Comparison of ENCODE assay signal across 7 cellular contexts in genomic region chr22:31248138-31248745, GRCh38. TPM values are rescaled to one million over a fixed set of nuclear protein-coding genes. Genes with fewer than 3 reads are reported as not detected.
DNase-seq lines count a peak whose midpoint lies in the region; ATAC-seq, FAIRE-seq and TF ChIP-seq lines count a peak whose summit lies in the region.

No MANE protein-coding gene starts in this region.

- H3K79me2 ChIP-seq in astrocyte (ENCODE audit: insufficient read depth, low read length), result peaks cover 49% of the 10 kb centered on the region

- TF ChIP-seq CTCF in astrocyte (IDR thresholded peaks at IDR 0.05; ENCODE audit: insufficient read depth, low read depth, low read length) (no peak), prostate gland (IDR thresholded peaks at IDR 0.05) (peak in 1 of 4 experiments; percentile 10), upper lobe of left lung (IDR thresholded peaks at IDR 0.05) (peak in 1 of 6 experiments; percentile 7)

- H3K4me3 ChIP-seq in astrocyte (ENCODE audit: insufficient read depth, low read depth, low read length), result peak overlapping the region; percentile 73
- peak overlapping the region; percentile 58 to 59 for H3K4me3 ChIP-seq in prostate gland
- H3K4me3 ChIP-seq in upper lobe of left lung, result peak overlapping the region; percentile 1 to 56 (median 46)

- H3K27ac ChIP-seq in astrocyte (ENCODE audit: low read depth, low read length), result peak overlapping the region; percentile 64
- peak overlapping the region; percentile 86 to 88 for H3K27ac ChIP-seq in prostate gland
- peak overlapping the region; percentile 32 to 76 (median 75) for H3K27ac ChIP-seq in upper lobe of left lung

- H3K4me2 ChIP-seq in astrocyte (ENCODE audit: low read length), result peak overlapping the region; percentile 96

- intact Hi-C loops in left ventricle myocardium superior (cut with micrococcal nuclease) (no loop called here), prostate gland (cut with DNase I) (no loop called here)

- H3K9me3 ChIP-seq in astrocyte (ENCODE audit: insufficient read depth, low read depth, low read length), result no peaks in the 10 kb centered on the region
- H3K9me3 ChIP-seq in prostate gland, result no peaks in the 10 kb centered on the region
- H3K9me3 ChIP-seq in upper lobe of left lung, result no peaks in the 10 kb centered on the region

- H4K20me1 ChIP-seq in astrocyte (ENCODE audit: insufficient read depth, low read length), result peaks cover 44% of the 10 kb centered on the region

- FAIRE-seq in astrocyte (lab: Jason Lieb, UNC), result peak; percentile 97

- TF ChIP-seq EP300 in upper lobe of left lung (IDR thresholded peaks at IDR 0.05), result no peak

- H3K4me3 Mint-ChIP-seq in astrocyte (ENCODE audit: unreplicated experiment), result peak overlapping the region; percentile 94

- H2AFZ ChIP-seq in astrocyte (ENCODE audit: low read depth, low read length), result peak overlapping the region; percentile 64

- peak overlapping the region; percentile 86 for H3K9ac ChIP-seq in astrocyte (ENCODE audit: low read length)

- H3K4me1 ChIP-seq in astrocyte (ENCODE audit: insufficient read depth, low read length) (peaks cover 53% of the 10 kb centered on the region), prostate gland (replicated peaks) (peaks cover 6% of the 10 kb centered on the region), upper lobe of left lung (peaks cover 36 to 57% (median 39%) of the 10 kb centered on the region in 4 donors)

- no peaks in the 10 kb centered on the region for H3K9me3 Mint-ChIP-seq in astrocyte (ENCODE audit: unreplicated experiment)

- H3K4me1 Mint-ChIP-seq in astrocyte (ENCODE audit: low read depth, unreplicated experiment), result peaks cover 66% of the 10 kb centered on the region

- DNase-seq in HK-2 (ENCODE audit: unreplicated experiment), result peak; percentile 66
- peak; percentile 75 for DNase-seq in T1000 (lab: John Stamatoyannopoulos, UW)
- DNase-seq in astrocyte (ENCODE audit: low read depth), result peak; percentile 94
- peak; percentile 77 for DNase-seq in left ventricle myocardium superior
- DNase-seq in prostate gland (ENCODE audit: low spot score), result peak; percentile 96
- DNase-seq in upper lobe of left lung, result peak; percentile 62 to 92

- peaks cover 6% of the 10 kb centered on the region for H3K36me3 Mint-ChIP-seq in astrocyte (ENCODE audit: low read depth, unreplicated experiment)

- H3K27me3 ChIP-seq in astrocyte (ENCODE audit: insufficient read depth, low read length) (no peaks in the 10 kb centered on the region), prostate gland (replicated peaks; ENCODE audit: insufficient read depth) (no peaks in the 10 kb centered on the region), upper lobe of left lung (no peaks in the 10 kb centered on the region)

- H3K27me3 Mint-ChIP-seq in astrocyte (ENCODE audit: low read depth, unreplicated experiment), result no peaks in the 10 kb centered on the region

- TF ChIP-seq POLR2A in prostate gland (IDR thresholded peaks at IDR 0.05), result peak; percentile 95
- peak in 3 of 4 donors; percentile 16 to 64 (median 54) for TF ChIP-seq POLR2A in upper lobe of left lung (IDR thresholded peaks at IDR 0.05)

- H3K36me3 ChIP-seq in astrocyte (ENCODE audit: insufficient read depth, low read length) (peaks cover under 1% of the 10 kb centered on the region), prostate gland (no peaks in the 10 kb centered on the region), upper lobe of left lung (no peaks in the 10 kb centered on the region)

- peak overlapping the region; percentile 83 for H3K27ac Mint-ChIP-seq in astrocyte (ENCODE audit: unreplicated experiment)

- WGBS in prostate gland, result 6% methylated on average over 14 of the region's 17 CpGs
- 0 to 32% methylated on average over 7 to 17 of the region's 17 CpGs for WGBS in upper lobe of left lung, 2 donors

- ATAC-seq in left ventricle myocardium superior, result peak; percentile 97
- peak; percentile 95 for ATAC-seq in upper lobe of left lung (ENCODE audit: low FRiP score in 2 of 2)
- no peak for ATAC-seq in HG03039 (IDR thresholded peaks at IDR 0.05; ENCODE audit: unreplicated experiment)

RNA-seq across cellular contexts. Expression of gene LIMK2, which starts 36.1 kb away (rescaled TPM):
- total RNA-seq in astrocyte (128 and 136 TPM in 2 replicates), left ventricle myocardium superior (8.6 TPM), prostate gland (100 to 1,000 TPM in 1 of 2 donors, 10 to 100 TPM in 1; 92.1 to 128 TPM), upper lobe of left lung (100 to 1,000 TPM in 2 of 6 donors, 10 to 100 TPM in 4; 44.5 to 141 (median 75.8) TPM)

RNA-seq across cellular contexts. Expression of gene PIK3IP1, which starts 44.0 kb away (rescaled TPM):
- total RNA-seq in astrocyte (21.4 and 22.3 TPM in 2 replicates), left ventricle myocardium superior (15.3 TPM), prostate gland (100 to 1,000 TPM in 1 of 2 donors, 10 to 100 TPM in 1; 25.6 to 124 TPM), upper lobe of left lung (10 to 100 TPM; 38.9 to 97.1 (median 65.8) TPM)
